In genomic region chr20:49664914-49665313, GRCh38 we compare ENCODE assay signal across 12 cellular contexts. TPM values are rescaled to one million over a fixed set of nuclear protein-coding genes. Genes with fewer than 3 reads are reported as not detected.
DNase-seq lines count a peak whose midpoint lies in the region; ATAC-seq and TF ChIP-seq lines count a peak whose summit lies in the region.
"Had no signal": no experiment of that assay in that cellular context is flagged by ENCODE, and none has a peak within 500 bp of the region (broad histone marks: within the 10 kb centered on the region; RNA-seq: fewer than 3 reads in every experiment).

No MANE protein-coding gene starts in this region.

- H3K27ac Mint-ChIP-seq in immature natural killer cell (peak overlapping the region; percentile 17 to 97 (median 64)), CD14-positive monocyte (peak overlapping the region in 3 of 7 donors; percentile 11 to 32 (median 11))

- H3K4me2 ChIP-seq in SU-DHL-6 (ENCODE audit: low read depth, low read length, poor library complexity, severe bottlenecking): no peak overlapping the region
- H3K4me2 ChIP-seq in trophoblast cell (ENCODE audit: low read length): no peak overlapping the region

- peaks cover 4% of the 10 kb centered on the region; the same call in 1 of the 2 replicates for H4K20me1 ChIP-seq in SU-DHL-6 (ENCODE audit: low read depth, low read length)

- H2AFZ ChIP-seq in SU-DHL-6 (ENCODE audit: low read depth, low read length, severe bottlenecking): no peak overlapping the region
- H2AFZ ChIP-seq in trophoblast cell (ENCODE audit: insufficient read depth, low read length, poor library complexity): no peak overlapping the region

- no peak overlapping the region for H3K23ac ChIP-seq in trophoblast cell (ENCODE audit: low read length)

- H3K27me3 Mint-ChIP-seq in immature natural killer cell (ENCODE audit: low read depth in 3 of 3) (peaks cover 5 to 15% (median 6%) of the 10 kb centered on the region in 3 donors), CD14-positive monocyte (ENCODE audit: low read depth in 3 of 3) (no peaks in the 10 kb centered on the region)

- H3K27ac ChIP-seq in HEK293 (ENCODE audit: extremely low read depth, low read depth, low read length) (no peak overlapping the region), SU-DHL-6 (ENCODE audit: low read depth, low read length) (peak overlapping the region; percentile 28; the same call in 1 of the 2 replicates), trophoblast cell (ENCODE audit: low read depth, low read length) (no peak overlapping the region)
- H3K27ac ChIP-seq: C4-2B had no signal

- H3K9me2 ChIP-seq in SU-DHL-6 (replicated peaks; ENCODE audit: insufficient read depth, low read length): no peaks in the 10 kb centered on the region

- CTCF ChIA-PET in HEK293 (lab: Yijun Ruan, JAX): interaction anchor here (0.6 to 0.8 kb wide), 4 partner anchors 39 to 1084 kb away, joined by 3 to 6 read pairs (median 4); no protein-coding TSS in a partner anchor

- H4K12ac ChIP-seq in trophoblast cell (ENCODE audit: low read depth, low read length): no peak overlapping the region

- H3K4me1 Mint-ChIP-seq in immature natural killer cell: peaks cover 41 to 57% of the 10 kb centered on the region in 2 donors
- H3K4me1 Mint-ChIP-seq in CD14-positive monocyte: peaks cover 45% of the 10 kb centered on the region

- H4K8ac ChIP-seq in trophoblast cell (ENCODE audit: low read depth, low read length): no peak overlapping the region

- no peak overlapping the region for H2AK5ac ChIP-seq in trophoblast cell (ENCODE audit: low read length)

- no peak overlapping the region for H3K18ac ChIP-seq in trophoblast cell (ENCODE audit: low read length)

- WGBS in trophoblast cell (ENCODE audit: extremely low coverage, insufficient coverage, insufficient read length): no CpG with 5 or more reads among the region's 1 CpG

- H3K4me3 ChIP-seq in HEK293 (ENCODE audit: low read depth, low read length) (no peak overlapping the region), SU-DHL-6 (ENCODE audit: insufficient read depth, low read length, poor library complexity, severe bottlenecking) (no peak overlapping the region), trophoblast cell (ENCODE audit: low read depth, low read length) (no peak overlapping the region)

- H4K91ac ChIP-seq in trophoblast cell (ENCODE audit: low read depth, low read length): no peak overlapping the region

- H3K27me3 ChIP-seq in SU-DHL-6 (ENCODE audit: low read length): no peaks in the 10 kb centered on the region
- H3K27me3 ChIP-seq in trophoblast cell (ENCODE audit: insufficient read depth, low read length): no peaks in the 10 kb centered on the region
- H3K27me3 ChIP-seq: BE2C had no signal

- H3K4me1 ChIP-seq in HEK293 (ENCODE audit: control insufficient read depth, insufficient read depth, low read length): peaks cover 17% of the 10 kb centered on the region
- H3K4me1 ChIP-seq in trophoblast cell (ENCODE audit: control insufficient read depth in 1 of 2, insufficient read depth in 2 of 2, low read length in 2 of 2): peaks cover 0 to 3% of the 10 kb centered on the region in 2 experiments

- H3K36me3 ChIP-seq in HEK293 (ENCODE audit: control insufficient read depth in 2 of 2, insufficient read depth in 1 of 2, low read length in 2 of 2) (no peaks in the 10 kb centered on the region), SU-DHL-6 (ENCODE audit: low read length) (no peaks in the 10 kb centered on the region), trophoblast cell (ENCODE audit: control insufficient read depth in 1 of 2, insufficient read depth in 2 of 2, low read length in 2 of 2) (no peaks in the 10 kb centered on the region)
- H3K36me3 ChIP-seq: BE2C had no signal

- H2BK12ac ChIP-seq in trophoblast cell (ENCODE audit: low read length): no peak overlapping the region

- H3K9me3 ChIP-seq in HEK293 (ENCODE audit: control insufficient read depth, insufficient read depth, low read depth, low read length) (no peaks in the 10 kb centered on the region), SU-DHL-6 (ENCODE audit: insufficient read depth, low read length) (no peaks in the 10 kb centered on the region), trophoblast cell (ENCODE audit: insufficient read depth, low read depth, low read length) (no peaks in the 10 kb centered on the region)
- H3K9me3 ChIP-seq: BE2C had no signal

- DNase-seq in immature natural killer cell (no peak), trophoblast cell (no peak), SKM-1 (lab: John Stamatoyannopoulos, UW; ENCODE audit: unreplicated experiment) (no peak), CD14-positive monocyte (ENCODE audit: low spot score) (no peak)
- DNase-seq: BE2C, DMS53, GF-D8, HCEC 1CT had no signal

- H3K4ac ChIP-seq in trophoblast cell (ENCODE audit: low read depth, low read length): peak overlapping the region; percentile 39

- no peaks in the 10 kb centered on the region for H3K9me3 Mint-ChIP-seq in immature natural killer cell
- no peaks in the 10 kb centered on the region for H3K9me3 Mint-ChIP-seq in CD14-positive monocyte

- intact Hi-C loops in CD14-positive monocyte (cut with micrococcal nuclease): no loop called here

- H3K79me1 ChIP-seq in trophoblast cell (ENCODE audit: low read length): no peaks in the 10 kb centered on the region

- H3F3A ChIP-seq in SU-DHL-6 (ENCODE audit: insufficient read depth): peaks cover 39% of the 10 kb centered on the region

- H3K79me2 ChIP-seq in SU-DHL-6 (ENCODE audit: insufficient read depth, low read length) (peaks cover 98% of the 10 kb centered on the region), trophoblast cell (ENCODE audit: control insufficient read depth, insufficient read depth, low read length, poor library complexity) (peaks cover 8% of the 10 kb centered on the region)

- TF ChIP-seq CTCF in HEK293 (tag by site-specific recombination; IDR thresholded peaks at IDR 0.05) (no peak), SU-DHL-6 (IDR thresholded peaks at IDR 0.05; ENCODE audit: insufficient read depth, low read length, poor library complexity, severe bottlenecking) (no peak), CD14-positive monocyte (IDR thresholded peaks at IDR 0.05) (no peak)

- ATAC-seq in GM21526 (IDR thresholded peaks at IDR 0.05; ENCODE audit: low FRiP score, unreplicated experiment): no peak

- H3K36me3 Mint-ChIP-seq in immature natural killer cell (no peaks in the 10 kb centered on the region), CD14-positive monocyte (peaks cover 0 to 6% of the 10 kb centered on the region in 2 donors)

- H3K9ac ChIP-seq in SU-DHL-6 (ENCODE audit: low read length) (no peak overlapping the region), trophoblast cell (ENCODE audit: low read length) (no peak overlapping the region)

- H3K14ac ChIP-seq in trophoblast cell (ENCODE audit: low read length): no peak overlapping the region

- no peak overlapping the region for H2BK5ac ChIP-seq in trophoblast cell (ENCODE audit: low read depth, low read length, poor library complexity)

- H3K4me3 Mint-ChIP-seq in immature natural killer cell: no peak overlapping the region
- H3K4me3 Mint-ChIP-seq in CD14-positive monocyte: no peak overlapping the region

- no peak overlapping the region for H2BK120ac ChIP-seq in trophoblast cell (ENCODE audit: insufficient read depth, low read length, poor library complexity)

- POLR2A ChIA-PET in HEK293 (lab: Yijun Ruan, JAX): no interaction called here

TF ChIP-seq in HEK293, 187 proteins besides CTCF, POLR2A, EP300 and RAD21:
- TF ChIP-seq ZNF248 (tag by site-specific recombination; IDR thresholded peaks at IDR 0.05): no peak
- TF ChIP-seq ZNF341 (tag by site-specific recombination; IDR thresholded peaks at IDR 0.05; ENCODE audit: low read depth): 0 out of 2 replicates have a peak, but pooled peaks have one; percentile 29

RNA-seq across cellular contexts. Expression of gene B4GALT5, which starts 48.8 kb away (rescaled TPM):
- polyA plus RNA-seq in immature natural killer cell (1 to 10 TPM in 2 of 3 donors, under 1 TPM in 1; 0.35 to 3.2 (median 2.8) TPM), CD14-positive monocyte (1 to 10 TPM; 2.4 to 2.7 TPM)
- polyA plus RNA-seq in trophoblast cell (2013): 38.1 and 39.6 TPM in 2 replicates
